In the genomic region with DNA sequence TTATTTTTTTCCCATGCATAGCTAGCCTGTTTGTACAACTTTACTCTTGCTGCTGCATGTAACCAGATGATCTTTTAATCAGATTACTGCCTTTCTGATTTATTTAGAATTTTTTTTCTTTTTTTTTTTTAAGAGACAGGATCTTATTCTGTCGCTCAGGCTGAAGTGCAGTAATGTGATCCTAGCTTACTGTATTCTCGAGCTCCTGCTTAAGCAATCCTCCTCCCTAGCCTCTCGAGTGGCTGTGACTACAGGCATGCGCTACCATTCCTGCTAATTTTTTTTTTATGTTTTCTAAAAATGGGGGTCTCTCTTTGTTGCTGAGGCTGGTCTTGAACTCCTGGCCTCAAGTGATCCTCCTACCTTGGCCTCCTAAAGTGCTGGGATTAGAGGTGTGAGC, we compare ENCODE assay signal across 1 cellular context.
TF ChIP-seq lines count a peak whose summit lies in the region.

No MANE protein-coding gene starts in this region.

TF ChIP-seq in GM23338, 12 proteins besides CTCF, POLR2A, EP300 and RAD21 (continued from another document):
- TF ChIP-seq ZNF462 (CRISPR knock-in tag; IDR thresholded peaks at IDR 0.05) = no peak
- no peak for TF ChIP-seq NANOG (IDR thresholded peaks at IDR 0.05; ENCODE audit: borderline replicate concordance)
- no peak for TF ChIP-seq ETS1 (IDR thresholded peaks at IDR 0.05)
- no peak for TF ChIP-seq JUNB (IDR thresholded peaks at IDR 0.05; ENCODE audit: unreplicated experiment)
- no peak for TF ChIP-seq STAT1 (IDR thresholded peaks at IDR 0.05; ENCODE audit: unreplicated experiment)
- TF ChIP-seq ZNF331 (CRISPR knock-in tag; IDR thresholded peaks at IDR 0.05; ENCODE audit: low read depth) = no peak
- no peak for TF ChIP-seq EZH2 (IDR thresholded peaks at IDR 0.05; ENCODE audit: low read depth, unreplicated experiment)
- no peak for TF ChIP-seq ZNF114 (CRISPR knock-in tag; IDR thresholded peaks at IDR 0.05)
